In genomic region chr14:99831915-99832314, GRCh38 we compare ENCODE assay signal across 10 cellular contexts. TPM values are rescaled to one million over a fixed set of nuclear protein-coding genes. Genes with fewer than 3 reads are reported as not detected.
"Had no signal": no experiment of that assay in that cellular context is flagged by ENCODE, and none has a peak within 500 bp of the region (broad histone marks: within the 10 kb centered on the region; RNA-seq: fewer than 3 reads in every experiment).

No MANE protein-coding gene starts in this region.

- H3K36me3 Mint-ChIP-seq: IgD-negative memory B cell had no signal

- H3K4me1 Mint-ChIP-seq: IgD-negative memory B cell had no signal

- H3K9ac ChIP-seq: GM23248 had no signal

- H3K9me3 Mint-ChIP-seq: HFFc6 had no signal

- H3K4me3 ChIP-seq: GM23248, HAP-1 had no signal

- DNase-seq: GM23248, GOT3, H7, HFFc6, KBM-7 had no signal

- H3K9me3 ChIP-seq: HAP-1 had no signal

- FAIRE-seq: HTR-8/SVneo had no signal

- H3K4me3 Mint-ChIP-seq: HFFc6, IgD-negative memory B cell had no signal

- H3K27ac Mint-ChIP-seq: HFFc6, IgD-negative memory B cell had no signal

- ATAC-seq: HCT116 had no signal

- H3K27ac ChIP-seq: GM23248 had no signal

- H2AFZ ChIP-seq: GM23248 had no signal

- H3K36me3 ChIP-seq: HAP-1 had no signal

RNA-seq across cellular contexts. Expression of gene EML1, which starts 38.7 kb away (rescaled TPM):
- total RNA-seq: HT-29 had no signal
- polyA plus RNA-seq: IgD-negative memory B cell had no signal
